In the genomic region with DNA sequence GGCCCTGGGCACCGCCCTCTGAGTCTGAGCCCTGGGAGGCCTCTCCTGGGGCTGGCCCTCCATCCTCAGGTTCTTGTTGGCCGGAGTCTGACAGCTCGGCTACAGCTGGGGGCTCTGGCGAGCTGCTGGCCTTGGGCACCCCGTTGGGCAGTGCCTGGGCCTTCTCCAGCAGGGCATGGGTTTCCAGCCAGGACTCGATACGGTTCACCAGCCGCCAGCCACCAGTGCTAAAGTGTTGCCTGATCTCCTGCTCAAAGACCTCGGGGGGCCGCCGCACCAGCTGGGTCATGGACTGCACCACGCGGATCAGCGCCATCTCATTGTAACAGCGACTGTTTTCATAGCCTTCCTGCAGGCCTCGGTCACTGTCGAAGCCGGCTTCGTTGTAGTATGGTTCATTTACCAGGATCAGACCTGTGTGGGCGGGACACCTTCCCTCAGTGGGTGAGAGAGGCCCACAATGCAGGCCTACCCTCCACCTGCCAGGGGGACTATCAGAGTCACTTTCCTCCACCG, we compare ENCODE assay signal across 3 cellular contexts.
TF ChIP-seq lines count a peak whose summit lies in the region.

No MANE protein-coding gene starts in this region.

TF ChIP-seq in HEK293, 187 proteins besides CTCF, POLR2A, EP300 and RAD21:
- TF ChIP-seq GLIS1 (tag by site-specific recombination; IDR thresholded peaks at IDR 0.05) (peak; percentile 54), SCRT2 (tag by site-specific recombination; IDR thresholded peaks at IDR 0.05) (no peak), ZNF830 (tag by site-specific recombination; IDR thresholded peaks at IDR 0.05; ENCODE audit: low read depth) (no peak), ZIC2 (tag by site-specific recombination; IDR thresholded peaks at IDR 0.05) (peak; percentile 75), ZFHX2 (tag by site-specific recombination; conservative IDR thresholded peaks at IDR 0.05) (peak; percentile 33), BCL11A (tag by site-specific recombination; IDR thresholded peaks at IDR 0.05; ENCODE audit: low read depth) (no peak)

TF ChIP-seq in Ishikawa, 13 proteins besides CTCF, POLR2A, EP300 and RAD21:
- TF ChIP-seq NFIC (IDR thresholded peaks at IDR 0.05) (peak; percentile 44; the same call in 1 of the 2 replicates), CEBPB (IDR thresholded peaks at IDR 0.05) (no peak), TCF12 (IDR thresholded peaks at IDR 0.05; ENCODE audit: low read depth) (peak; percentile 46; the same call in 1 of the 2 replicates)
- TF ChIP-seq, protein P1, sequence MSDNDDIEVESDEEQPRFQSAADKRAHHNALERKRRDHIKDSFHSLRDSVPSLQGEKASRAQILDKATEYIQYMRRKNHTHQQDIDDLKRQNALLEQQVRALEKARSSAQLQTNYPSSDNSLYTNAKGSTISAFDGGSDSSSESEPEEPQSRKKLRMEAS (IDR thresholded peaks at IDR 0.05): peak; percentile 55

TF ChIP-seq in H1, 55 proteins besides CTCF, POLR2A, EP300 and RAD21:
- TF ChIP-seq RFX5 (IDR thresholded peaks at IDR 0.05; ENCODE audit: borderline replicate concordance, low read depth, low read length): no peak
- TF ChIP-seq SP1 (IDR thresholded peaks at IDR 0.05; ENCODE audit: low read depth, low read length): no peak
- TF ChIP-seq KDM4A (IDR thresholded peaks at IDR 0.05; ENCODE audit: low read depth, low read length, severe bottlenecking): no peak
- TF ChIP-seq TCF12 (IDR thresholded peaks at IDR 0.05; ENCODE audit: low read depth, low read length): no peak
- no peak for TF ChIP-seq EZH2 (IDR thresholded peaks at IDR 0.05; ENCODE audit: low read depth, low read length, severe bottlenecking)
- no peak for TF ChIP-seq TAF7 (optimal IDR thresholded peaks at IDR 0.05; ENCODE audit: borderline replicate concordance, low read depth, low read length)
- no peak for TF ChIP-seq GTF2F1 (IDR thresholded peaks at IDR 0.05; ENCODE audit: borderline replicate concordance, low read depth, low read length)
- TF ChIP-seq RNF2 (IDR thresholded peaks at IDR 0.05; ENCODE audit: borderline replicate concordance, low read depth, low read length, missing control alignments, poor library complexity, severe bottlenecking): no peak
- no peak for TF ChIP-seq CEBPB (IDR thresholded peaks at IDR 0.05; ENCODE audit: low read depth, low read length)
